In genomic region chr1:169601096-169601881, GRCh38 we compare ENCODE assay signal across 8 cellular contexts. TPM values are rescaled to one million over a fixed set of nuclear protein-coding genes. Genes with fewer than 3 reads are reported as not detected.
A peak's percentile ranks its signal among the peaks of the same experiment; 100 is the strongest.
DNase-seq lines count a peak whose midpoint lies in the region; ATAC-seq, FAIRE-seq and TF ChIP-seq lines count a peak whose summit lies in the region.

No MANE protein-coding gene starts in this region.

- H3K4me1 ChIP-seq in A673 (ENCODE audit: insufficient read depth, low read length, poor library complexity, severe bottlenecking) (no peaks in the 10 kb centered on the region), K562 (replicated peaks in 1 of 2; ENCODE audit: control insufficient read depth in 2 of 2, insufficient read depth in 2 of 2, low read length in 2 of 2) (no peaks in the 10 kb centered on the region), right lobe of liver (peaks cover 0 to 2% (median 0%) of the 10 kb centered on the region in 4 donors), gastroesophageal sphincter (no peaks in the 10 kb centered on the region)

- POLR2A ChIA-PET in A673 (lab: Charles Lee; ENCODE audit: low non-redundant PET) = no interaction called here
- POLR2A ChIA-PET in K562 (lab: Yijun Ruan, JAX) = interaction anchor here (1.4 to 1.5 kb wide), 2 partner anchors 10 to 15 kb away, joined by 5 read pairs; partner anchors contain the start of gene F5

- BruUV-seq in A673 (replicated peaks; lab: Mats Ljungman, UMichigan) = no TSS peak
- BruUV-seq in K562 (replicated peaks; lab: Mats Ljungman, UMichigan) = no TSS peak

- H3K27ac ChIP-seq in A673 (ENCODE audit: low read depth, low read length, poor library complexity, severe bottlenecking) (no peak overlapping the region), K562 (ENCODE audit: extremely low read depth, low read depth, low read length) (no peak overlapping the region), right lobe of liver (no peak overlapping the region), gastroesophageal sphincter (no peak overlapping the region), coronary artery (no peak overlapping the region)

- H3K36me3 ChIP-seq in A673 (ENCODE audit: insufficient read depth, low read length, poor library complexity, severe bottlenecking) (no peaks in the 10 kb centered on the region), K562 (ENCODE audit: control insufficient read depth, insufficient read depth, low read length) (no peaks in the 10 kb centered on the region), right lobe of liver (no peaks in the 10 kb centered on the region), gastroesophageal sphincter (no peaks in the 10 kb centered on the region)

- no peaks in the 10 kb centered on the region for H3K9me1 ChIP-seq in K562 (ENCODE audit: control insufficient read depth, insufficient read depth, low read length)

- no peak overlapping the region for H2AFZ ChIP-seq in K562 (ENCODE audit: low read depth, low read length)

- ATAC-seq in K562 = peak; percentile 70
- peak; percentile 70 to 79 (median 74) for ATAC-seq in right lobe of liver
- no peak for ATAC-seq in gastroesophageal sphincter

- in situ Hi-C loops in K562 (cut with MboI) = loop anchor here (10.0 kb wide), 1 partner anchor 114 kb away; the partner anchor contains the start of gene SELL

- TF ChIP-seq EP300 in K562 (IDR thresholded peaks at IDR 0.05; ENCODE audit: low read length) (no peak), gastroesophageal sphincter (IDR thresholded peaks at IDR 0.05) (no peak)

- H3K4me2 ChIP-seq in K562 (ENCODE audit: insufficient read depth, low read length) = no peak overlapping the region

- TF ChIP-seq CTCF in A673 (conservative IDR thresholded peaks at IDR 0.05; ENCODE audit: low read depth, low read length) (peak; percentile 55), K562 (IDR thresholded peaks at IDR 0.05 in 2 of 3, conservative IDR thresholded peaks at IDR 0.05 in 1 of 3; ENCODE audit: insufficient read depth in 2 of 3, low read depth in 1 of 3, low read length in 3 of 3) (peak in 2 of 3 experiments; percentile 28 to 59; a peak in 3 of 6 replicates), right lobe of liver (IDR thresholded peaks at IDR 0.05) (peak; percentile 46 to 66 (median 58)), gastroesophageal sphincter (IDR thresholded peaks at IDR 0.05) (peak in 2 of 4 experiments; percentile 28 to 33), coronary artery (IDR thresholded peaks at IDR 0.05) (no peak)

- intact Hi-C loops in A673 (cut with micrococcal nuclease; ENCODE audit: unreplicated experiment) (loop anchor here (2.0 kb wide), 2 partner anchors 112 to 208 kb away; no protein-coding TSS in a partner anchor), K562 (cut with micrococcal nuclease) (loop anchor here (1.0 kb wide), 2 partner anchors 111 to 208 kb away; no protein-coding TSS in a partner anchor), right lobe of liver (cut with DNase I) (no loop called here)

- H3K79me2 ChIP-seq in K562 (ENCODE audit: control insufficient read depth, insufficient read depth, low read length) = no peaks in the 10 kb centered on the region

- H3K27me3 ChIP-seq in A673 (replicated peaks; ENCODE audit: insufficient read depth, low read depth, low read length, poor library complexity) = peaks cover 22% of the 10 kb centered on the region
- H3K27me3 ChIP-seq in K562 (ENCODE audit: control insufficient read depth in 2 of 2, insufficient read depth in 2 of 2, low read length in 2 of 2) = no peaks in the 10 kb centered on the region
- no peaks in the 10 kb centered on the region for H3K27me3 ChIP-seq in right lobe of liver
- peaks cover 5% of the 10 kb centered on the region for H3K27me3 ChIP-seq in gastroesophageal sphincter

- CTCF ChIA-PET in A673 (lab: Charles Lee) = interaction anchor here (0.6 to 0.9 kb wide), 3 partner anchors 65 to 374 kb away, joined by 3 to 9 read pairs (median 3); no protein-coding TSS in a partner anchor
- CTCF ChIA-PET in K562 (lab: Yijun Ruan, JAX; ENCODE audit: low intra/inter-chr PET ratio) = interaction anchor here (0.7 to 2.0 kb wide), 3 partner anchors 43 to 208 kb away, joined by 3 to 10 read pairs (median 8); partner anchors contain the start of gene SELL

- H4K20me1 ChIP-seq in K562 (replicated peaks; ENCODE audit: control insufficient read depth, insufficient read depth, low read length) = no peaks in the 10 kb centered on the region

- peak; percentile 77 to 79 for TF ChIP-seq RAD21 in K562 (CRISPR knock-in tag; conservative IDR thresholded peaks at IDR 0.05 in 1 of 2, IDR thresholded peaks at IDR 0.05 in 1 of 2)

- H3K9me3 ChIP-seq in A673 (ENCODE audit: low read depth, low read length, poor library complexity, severe bottlenecking) (no peaks in the 10 kb centered on the region), K562 (replicated peaks; ENCODE audit: control insufficient read depth, insufficient read depth, low read depth, low read length) (no peaks in the 10 kb centered on the region), right lobe of liver (no peaks in the 10 kb centered on the region), gastroesophageal sphincter (no peaks in the 10 kb centered on the region)

- WGBS in K562 (ENCODE audit: insufficient coverage, low coverage, missing lambda C conversion rate) = 0% methylated on average over 3 of the region's 3 CpGs
- WGBS in right lobe of liver (ENCODE audit: insufficient coverage, low coverage, low lambda C conversion rate, missing lambda C conversion rate) = 20% methylated on average over 3 of the region's 3 CpGs
- 27% methylated on average over 3 of the region's 3 CpGs for WGBS in gastroesophageal sphincter (ENCODE audit: low coverage in 1 of 2), 2 donors

- H3K4me3 ChIP-seq in A673 (ENCODE audit: low read depth, low read length, poor library complexity, severe bottlenecking) = no peak overlapping the region
- H3K4me3 ChIP-seq in K562 = no peak overlapping the region
- H3K4me3 ChIP-seq in right lobe of liver = no peak overlapping the region
- H3K4me3 ChIP-seq in gastroesophageal sphincter = no peak overlapping the region
- no peak overlapping the region for H3K4me3 ChIP-seq in coronary artery

- TF ChIP-seq POLR2A in K562 (conservative IDR thresholded peaks at IDR 0.05) (no peak), right lobe of liver (IDR thresholded peaks at IDR 0.05) (no peak), gastroesophageal sphincter (IDR thresholded peaks at IDR 0.05) (no peak)

- no peak overlapping the region for H3K9ac ChIP-seq in K562 (ENCODE audit: insufficient read depth in 1 of 2, low read depth in 2 of 2, low read length in 2 of 2)

- no peak for FAIRE-seq in K562 (lab: Jason Lieb, UNC)

- DNase-seq in A673 (ENCODE audit: low spot score) (peak; percentile 19), GM03348 (ENCODE audit: low spot score) (peak; percentile 34), NAMALWA (ENCODE audit: low spot score) (peak; percentile 55), K562 (ENCODE audit: extremely low read depth in 1 of 4, low spot score in 3 of 4) (peak; percentile 17 to 23 (median 19)), right lobe of liver (no peak), NCI-H146 treated with DMSO at 0.1 percent for 48 hours (lab: John Stamatoyannopoulos, UW; ENCODE audit: unreplicated experiment) (no peak), coronary artery (ENCODE audit: low spot score) (no peak)

RNA-seq across cellular contexts. Expression of gene F5, which starts 15.0 kb away (rescaled TPM):
- total RNA-seq in A673 (2021) = not detected in 2 replicates
- total RNA-seq in K562 (2011; cell fraction: chromatin; rRNA removed; ENCODE audit: low replicate concordance) = not detected in 2 replicates
- not detected in 2 replicates for total RNA-seq in K562 (2011; cell fraction: nucleolus; rRNA removed)
- not detected in 2 replicates for total RNA-seq in K562 (2011; cell fraction: nucleoplasm; rRNA removed)
- not detected in 2 replicates for total RNA-seq in K562 (2014; rRNA removed)
- not detected in 2 replicates for total RNA-seq in K562 (2014; rRNA removed; fragmentation: Illumina TruSeq; extraction: Trizol)
- not detected in 2 replicates for total RNA-seq in K562 (2015; rRNA removed; fragmentation: Illumina TruSeq; extraction: Trizol)
- total RNA-seq in K562 (2021) = 0.07 and 0.13 TPM in 2 replicates
- not detected in 2 replicates for polyA plus RNA-seq in K562 (2011; rRNA removed)
- polyA plus RNA-seq in K562 (2011; cell fraction: cytosol; rRNA removed) = not detected in 2 replicates
- not detected in 2 replicates for polyA plus RNA-seq in K562 (2011; cell fraction: nucleus; rRNA removed)
- polyA plus RNA-seq in K562 (2012) = not detected in 2 replicates
- polyA plus RNA-seq in K562 (2014; fragmentation: Illumina TruSeq; extraction: Trizol) = not detected in 2 replicates
- polyA plus RNA-seq in K562 (2014; fragmentation: Nextera tagmentation; extraction: Ambion mirVana) = not detected
- 0.03 TPM in 1 of 2 replicates, not detected in the other for polyA plus RNA-seq in K562 (2014; rRNA removed)
- polyA minus RNA-seq in K562 (2011; rRNA and poly(A)+ RNA removed) = not detected in 2 replicates
- polyA minus RNA-seq in K562 (2011; cell fraction: cytosol; rRNA and poly(A)+ RNA removed) = 0.27 TPM in 1 of 2 replicates, not detected in the other
- polyA minus RNA-seq in K562 (2011; cell fraction: nucleus; rRNA and poly(A)+ RNA removed) = not detected in 2 replicates
- total RNA-seq in right lobe of liver = 100 to 1,000 TPM; 110 to 279 (median 175) TPM
- total RNA-seq in gastroesophageal sphincter = 1 to 10 TPM in 1 of 4 donors, under 1 TPM in 2, not detected in 1; 0.12 to 3.5 (median 0.42) TPM

RNA-seq across cellular contexts. Expression of gene SELP, which starts 28.6 kb away (rescaled TPM):
- total RNA-seq in A673 (2021) (not detected in 2 replicates), K562 (2014; rRNA removed) (not detected in 2 replicates), K562 (2014; rRNA removed; fragmentation: Illumina TruSeq; extraction: Trizol) (not detected in 2 replicates), K562 (2015; rRNA removed; fragmentation: Illumina TruSeq; extraction: Trizol) (not detected in 2 replicates), K562 (2021) (not detected in 2 replicates), right lobe of liver (1 to 10 TPM in 5 of 6 experiments, under 1 TPM in 1; 0.70 to 2.9 (median 2.5) TPM), gastroesophageal sphincter (10 to 100 TPM in 2 of 4 donors, 1 to 10 TPM in 2; 1.9 to 26.0 (median 8.0) TPM)
- total RNA-seq in K562 (2011; cell fraction: chromatin; rRNA removed; ENCODE audit: low replicate concordance) = not detected in 2 replicates
- total RNA-seq in K562 (2011; cell fraction: nucleolus; rRNA removed) = not detected in 2 replicates
- not detected in 2 replicates for total RNA-seq in K562 (2011; cell fraction: nucleoplasm; rRNA removed)
- polyA plus RNA-seq in K562 (2011; rRNA removed) (not detected in 2 replicates), K562 (2014; fragmentation: Illumina TruSeq; extraction: Trizol) (not detected in 2 replicates), K562 (2014; fragmentation: Nextera tagmentation; extraction: Ambion mirVana) (not detected), K562 (2014; rRNA removed) (not detected in 2 replicates)
- not detected in 2 replicates for polyA plus RNA-seq in K562 (2011; cell fraction: cytosol; rRNA removed)
- not detected in 2 replicates for polyA plus RNA-seq in K562 (2011; cell fraction: nucleus; rRNA removed)
- not detected in 2 replicates for polyA plus RNA-seq in K562 (2012)
- polyA minus RNA-seq in K562 (2011; rRNA and poly(A)+ RNA removed) = not detected in 2 replicates
- not detected in 2 replicates for polyA minus RNA-seq in K562 (2011; cell fraction: cytosol; rRNA and poly(A)+ RNA removed)
- not detected in 2 replicates for polyA minus RNA-seq in K562 (2011; cell fraction: nucleus; rRNA and poly(A)+ RNA removed)

Comparison
In these comparisons a context has a peak if more than half of its experiments do, and no peak if none do; other contexts are left out.
1. DNase-seq: peak in A673 (single experiment), GM03348 (single experiment), NAMALWA (single experiment) and K562 (4 of 4); none in right lobe of liver (0 of 3), NCI-H146 treated with DMSO at 0.1 percent for 48 hours (single experiment) and coronary artery (single experiment).
2. RNA of gene F5, which starts 15.0 kb away (total RNA-seq): 110 to 279 TPM in right lobe of liver; 0.12 to 3.5 TPM in gastroesophageal sphincter, not detected in A673 and 0.07 to 0.13 TPM in K562; every median in the first group is over 10 times any median in the second.
3. intact Hi-C loops: an anchor here in A673 (2.0 kb wide) and K562 (1.0 kb wide); none called in right lobe of liver.